ENCODE assay signal across 26 cellular contexts in genomic region chr21:41857771-41858300, GRCh38.
"Had no signal": no experiment of that assay in that cellular context is flagged by ENCODE, and none has a peak within 500 bp of the region (broad histone marks: within the 10 kb centered on the region; RNA-seq: fewer than 3 reads in every experiment).

No MANE protein-coding gene starts in this region.

- H3K4me3 ChIP-seq: adrenal gland, body of pancreas, coronary artery, dorsolateral prefrontal cortex, left lung, lower lobe of right lung, right lobe of liver, stomach, tibial artery had no signal

- H3K4me1 ChIP-seq: adrenal gland, body of pancreas, left lung, lower lobe of right lung, right lobe of liver had no signal

- H3K4me3 Mint-ChIP-seq: activated naive CD8-positive, alpha-beta T cell treated with anti-CD3 and anti-CD28 coated beads for 36 hours; natural killer cell; T-cell; T-helper 2 cell treated with Interferon-gamma antibody and Interleukin-4, amounts not matched to agents 5 μg/mL and 100 μg/mL, for 36 hours had no signal

- H3K36me3 Mint-ChIP-seq: natural killer cell had no signal

- H3K9me3 ChIP-seq: adrenal gland, body of pancreas, left lung, lower lobe of right lung, right lobe of liver, stomach, tibial artery had no signal

- H3K27me3 ChIP-seq: adrenal gland, body of pancreas, dorsolateral prefrontal cortex, left lung, right lobe of liver, stomach, tibial artery had no signal

- H3K27me3 Mint-ChIP-seq: activated naive CD8-positive, alpha-beta T cell treated with anti-CD3 and anti-CD28 coated beads for 36 hours; progenitor cell of endocrine pancreas; T-cell had no signal

- ATAC-seq: body of pancreas, left lung, lower lobe of right lung, natural killer cell, right lobe of liver, T-cell had no signal

- H3K27ac ChIP-seq: adrenal gland, body of pancreas, coronary artery, dorsolateral prefrontal cortex, left lung, lower lobe of right lung, right lobe of liver, stomach, tibial artery had no signal

- DNase-seq: activated CD4-positive, alpha-beta T cell treated with anti-CD3 and anti-CD28 coated beads for 4 hours; activated CD4-positive, alpha-beta T cell treated with anti-CD3 and anti-CD28 coated beads, Interleukin-2, amount 50 U/mL, for 4 hours; activated CD4-positive, CD25-positive, alpha-beta regulatory T cell; activated CD8-positive, alpha-beta memory T cell treated with anti-CD3 and anti-CD28 coated beads, Interleukin-2, amount 50 U/mL, for 4 hours; activated naive CD4-positive, alpha-beta T cell; activated naive CD8-positive, alpha-beta T cell treated with anti-CD3 and anti-CD28 coated beads for 36 hours; activated T-cell treated with anti-CD3 and anti-CD28 coated beads, Interleukin-2, amount 50 U/mL, for 1 hour; adrenal gland; aorta; body of pancreas; cerebellar nuclear complex; dorsolateral prefrontal cortex; effector memory CD4-positive, alpha-beta T cell; left lung; lower lobe of right lung; mesendoderm; natural killer cell; right lobe of liver; stimulated activated CD4-positive, alpha-beta T cell treated with anti-CD3 and anti-CD28 coated beads, Interleukin-12 subunit alpha, Interleukin-12 subunit beta, amount 100 ng/mL, for 4 hours; stimulated activated CD4-positive, alpha-beta T cell treated with anti-CD3 and anti-CD28 coated beads, Interleukin-4, amount 100 ng/mL, for 1 hour; stomach; T-cell had no signal

- H3K27ac Mint-ChIP-seq: activated naive CD8-positive, alpha-beta T cell treated with anti-CD3 and anti-CD28 coated beads for 36 hours; natural killer cell; progenitor cell of endocrine pancreas; T-cell; T-helper 2 cell treated with Interferon-gamma antibody and Interleukin-4, amounts not matched to agents 5 μg/mL and 100 μg/mL, for 36 hours had no signal
